Comparison of ENCODE assay signal across 1 cellular context in the genomic region with DNA sequence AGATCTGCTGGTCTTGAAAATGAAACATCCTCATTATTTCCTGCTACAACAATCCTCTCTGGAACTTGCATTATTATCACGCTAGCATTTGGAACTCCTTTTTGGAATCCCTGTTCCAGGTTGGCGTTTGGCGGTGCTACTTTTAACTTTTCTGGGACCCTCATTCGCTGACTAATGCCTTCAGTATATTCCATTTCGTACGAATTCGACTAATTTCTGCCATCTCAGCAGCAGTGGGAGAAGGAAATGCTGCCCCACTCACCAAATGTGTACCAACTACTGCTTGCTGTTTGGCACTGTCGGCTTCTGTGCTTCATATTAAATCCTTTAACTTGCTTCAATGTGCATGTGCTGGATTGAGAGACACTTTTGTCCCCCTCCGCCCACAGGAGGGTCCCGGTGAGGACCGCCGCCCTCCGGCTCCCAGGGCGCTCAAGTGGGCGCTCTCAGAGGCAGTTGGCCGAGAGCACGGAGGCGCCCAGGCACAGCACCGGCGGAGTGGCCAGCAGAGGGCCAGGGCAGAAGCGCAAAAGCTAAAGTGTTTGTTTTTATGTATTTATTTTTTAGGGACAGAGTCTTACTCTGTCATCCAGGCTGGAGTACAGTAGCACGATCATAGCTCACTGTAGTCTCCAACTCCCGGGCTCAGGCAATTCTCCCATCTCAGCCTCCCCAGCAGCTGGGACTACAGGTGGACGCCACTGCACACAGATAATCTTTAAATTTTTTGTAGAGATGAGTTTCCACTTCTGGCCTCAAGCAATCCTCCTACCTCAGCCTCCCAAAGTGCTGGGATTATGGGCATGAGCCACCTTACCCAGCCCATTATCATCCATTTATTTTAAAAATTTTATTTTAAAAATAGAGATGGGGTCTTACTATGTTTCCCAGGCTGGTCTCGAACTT.
TF ChIP-seq lines count a peak whose summit lies in the region.

No MANE protein-coding gene starts in this region.

TF ChIP-seq in HepG2, 621 proteins besides CTCF, POLR2A, EP300 and RAD21 (continues in another document):
- TF ChIP-seq ZKSCAN8 (CRISPR knock-in tag; IDR thresholded peaks at IDR 0.05; ENCODE audit: borderline replicate concordance) (no peak), TBX2 (CRISPR knock-in tag; IDR thresholded peaks at IDR 0.05; ENCODE audit: borderline replicate concordance) (0 out of 2 replicates have a peak, but pooled peaks have one; percentile 26), ZNF780A (CRISPR knock-in tag; IDR thresholded peaks at IDR 0.05) (no peak), ZNF253 (CRISPR knock-in tag; IDR thresholded peaks at IDR 0.05; ENCODE audit: borderline replicate concordance) (no peak), KDM2A (CRISPR knock-in tag; IDR thresholded peaks at IDR 0.05; ENCODE audit: borderline replicate concordance, low read depth) (peak; percentile 63; the same call in 1 of the 2 replicates), ZC3H13 (CRISPR knock-in tag; IDR thresholded peaks at IDR 0.05) (no peak), HCFC1 (IDR thresholded peaks at IDR 0.05; ENCODE audit: low read depth, low read length) (no peak), ZGPAT (CRISPR knock-in tag; IDR thresholded peaks at IDR 0.05) (peak; percentile 41; the same call in 1 of the 2 replicates), BCL6 (CRISPR knock-in tag; IDR thresholded peaks at IDR 0.05) (peak; percentile 53), NFE2L2 (IDR thresholded peaks at IDR 0.05; ENCODE audit: low read length) (no peak), ZNF703 (CRISPR knock-in tag; IDR thresholded peaks at IDR 0.05; ENCODE audit: borderline replicate concordance) (no peak), MAFK (conservative IDR thresholded peaks at IDR 0.05 in 1 of 2, IDR thresholded peaks at IDR 0.05 in 1 of 2; ENCODE audit: low read length in 2 of 2) (peak; percentile 41 to 43; a peak in 3 of 4 replicates), ZNF768 (CRISPR knock-in tag; IDR thresholded peaks at IDR 0.05) (peak; percentile 48; the same call in 1 of the 2 replicates), ZNF614 (CRISPR knock-in tag; IDR thresholded peaks at IDR 0.05; ENCODE audit: borderline replicate concordance) (0 out of 2 replicates have a peak, but pooled peaks have one; percentile 48), HDAC2 (CRISPR knock-in tag; IDR thresholded peaks at IDR 0.05) (0 out of 2 replicates have a peak, but pooled peaks have one; percentile 17), SALL1 (CRISPR knock-in tag; IDR thresholded peaks at IDR 0.05) (peak; percentile 40; the same call in 1 of the 2 replicates), GABPB1 (CRISPR knock-in tag; IDR thresholded peaks at IDR 0.05) (peak; percentile 44; the same call in 1 of the 2 replicates), ZNF724P (CRISPR knock-in tag; IDR thresholded peaks at IDR 0.05; ENCODE audit: borderline replicate concordance) (no peak), ZNF331 (CRISPR knock-in tag; IDR thresholded peaks at IDR 0.05) (peak; percentile 12; the same call in 1 of the 2 replicates), HNRNPLL (IDR thresholded peaks at IDR 0.05; ENCODE audit: low read depth, low read length, poor library complexity, severe bottlenecking) (peak; percentile 32), CENPT (CRISPR knock-in tag; IDR thresholded peaks at IDR 0.05; ENCODE audit: low read depth) (no peak), KDM3A (CRISPR knock-in tag; IDR thresholded peaks at IDR 0.05; ENCODE audit: low read depth) (peak; percentile 44; the same call in 1 of the 2 replicates), STAG1 (CRISPR knock-in tag; IDR thresholded peaks at IDR 0.05) (peak; percentile 53), KDM6A (CRISPR knock-in tag; IDR thresholded peaks at IDR 0.05; ENCODE audit: low read depth) (no peak), ZNF354B (CRISPR knock-in tag; IDR thresholded peaks at IDR 0.05) (no peak), ZNF432 (CRISPR knock-in tag; IDR thresholded peaks at IDR 0.05; ENCODE audit: borderline replicate concordance) (no peak), PAXIP1 (CRISPR knock-in tag; conservative IDR thresholded peaks at IDR 0.05) (0 out of 2 replicates have a peak, but pooled peaks have one; percentile 15), RFX3 (CRISPR knock-in tag; IDR thresholded peaks at IDR 0.05) (no peak), ZNF530 (CRISPR knock-in tag; IDR thresholded peaks at IDR 0.05; ENCODE audit: low read depth) (no peak), SAP130 (CRISPR knock-in tag; IDR thresholded peaks at IDR 0.05; ENCODE audit: low read depth) (peak; percentile 27; the same call in 1 of the 2 replicates), ZNF792 (CRISPR knock-in tag; IDR thresholded peaks at IDR 0.05) (no peak), CREB1 (IDR thresholded peaks at IDR 0.05) (no peak), CREB1 (CRISPR knock-in tag; IDR thresholded peaks at IDR 0.05) (no peak), MAFF (IDR thresholded peaks at IDR 0.05; ENCODE audit: low read depth, low read length) (0 out of 2 replicates have a peak, but pooled peaks have one; percentile 8), PHF20 (CRISPR knock-in tag; IDR thresholded peaks at IDR 0.05) (no peak), SOX6 (IDR thresholded peaks at IDR 0.05) (no peak), SOX6 (CRISPR knock-in tag; IDR thresholded peaks at IDR 0.05) (peak; percentile 13; the same call in 1 of the 2 replicates)
- TF ChIP-seq, protein P1, sequence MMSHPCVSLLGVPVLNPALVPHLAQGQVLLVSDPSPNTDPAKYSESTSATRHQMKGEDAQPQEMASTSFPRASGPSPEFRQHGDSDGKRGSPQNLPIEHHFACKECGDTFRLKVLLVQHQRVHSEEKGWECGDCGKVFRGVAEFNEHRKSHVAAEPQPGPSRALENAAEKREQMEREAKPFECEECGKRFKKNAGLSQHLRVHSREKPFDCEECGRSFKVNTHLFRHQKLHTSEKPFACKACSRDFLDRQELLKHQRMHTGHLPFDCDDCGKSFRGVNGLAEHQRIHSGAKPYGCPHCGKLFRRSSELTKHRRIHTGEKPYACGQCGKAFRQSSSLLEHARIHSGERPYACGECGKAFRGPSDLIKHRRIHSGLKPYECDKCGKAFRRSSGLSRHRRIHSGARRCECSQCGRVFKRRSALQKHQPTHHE (CRISPR knock-in tag; IDR thresholded peaks at IDR 0.05; ENCODE audit: borderline replicate concordance): no peak
- TF ChIP-seq, protein P2, sequence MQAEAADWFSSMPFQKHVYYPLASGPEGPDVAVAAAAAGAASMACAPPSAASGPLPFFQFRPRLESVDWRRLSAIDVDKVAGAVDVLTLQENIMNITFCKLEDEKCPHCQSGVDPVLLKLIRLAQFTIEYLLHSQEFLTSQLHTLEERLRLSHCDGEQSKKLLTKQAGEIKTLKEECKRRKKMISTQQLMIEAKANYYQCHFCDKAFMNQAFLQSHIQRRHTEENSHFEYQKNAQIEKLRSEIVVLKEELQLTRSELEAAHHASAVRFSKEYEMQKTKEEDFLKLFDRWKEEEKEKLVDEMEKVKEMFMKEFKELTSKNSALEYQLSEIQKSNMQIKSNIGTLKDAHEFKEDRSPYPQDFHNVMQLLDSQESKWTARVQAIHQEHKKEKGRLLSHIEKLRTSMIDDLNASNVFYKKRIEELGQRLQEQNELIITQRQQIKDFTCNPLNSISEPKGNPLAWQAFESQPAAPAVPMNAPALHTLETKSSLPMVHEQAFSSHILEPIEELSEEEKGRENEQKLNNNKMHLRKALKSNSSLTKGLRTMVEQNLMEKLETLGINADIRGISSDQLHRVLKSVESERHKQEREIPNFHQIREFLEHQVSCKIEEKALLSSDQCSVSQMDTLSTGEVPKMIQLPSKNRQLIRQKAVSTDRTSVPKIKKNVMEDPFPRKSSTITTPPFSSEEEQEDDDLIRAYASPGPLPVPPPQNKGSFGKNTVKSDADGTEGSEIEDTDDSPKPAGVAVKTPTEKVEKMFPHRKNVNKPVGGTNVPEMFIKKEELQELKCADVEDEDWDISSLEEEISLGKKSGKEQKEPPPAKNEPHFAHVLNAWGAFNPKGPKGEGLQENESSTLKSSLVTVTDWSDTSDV (CRISPR knock-in tag; IDR thresholded peaks at IDR 0.05): no peak
- TF ChIP-seq, protein P3, sequence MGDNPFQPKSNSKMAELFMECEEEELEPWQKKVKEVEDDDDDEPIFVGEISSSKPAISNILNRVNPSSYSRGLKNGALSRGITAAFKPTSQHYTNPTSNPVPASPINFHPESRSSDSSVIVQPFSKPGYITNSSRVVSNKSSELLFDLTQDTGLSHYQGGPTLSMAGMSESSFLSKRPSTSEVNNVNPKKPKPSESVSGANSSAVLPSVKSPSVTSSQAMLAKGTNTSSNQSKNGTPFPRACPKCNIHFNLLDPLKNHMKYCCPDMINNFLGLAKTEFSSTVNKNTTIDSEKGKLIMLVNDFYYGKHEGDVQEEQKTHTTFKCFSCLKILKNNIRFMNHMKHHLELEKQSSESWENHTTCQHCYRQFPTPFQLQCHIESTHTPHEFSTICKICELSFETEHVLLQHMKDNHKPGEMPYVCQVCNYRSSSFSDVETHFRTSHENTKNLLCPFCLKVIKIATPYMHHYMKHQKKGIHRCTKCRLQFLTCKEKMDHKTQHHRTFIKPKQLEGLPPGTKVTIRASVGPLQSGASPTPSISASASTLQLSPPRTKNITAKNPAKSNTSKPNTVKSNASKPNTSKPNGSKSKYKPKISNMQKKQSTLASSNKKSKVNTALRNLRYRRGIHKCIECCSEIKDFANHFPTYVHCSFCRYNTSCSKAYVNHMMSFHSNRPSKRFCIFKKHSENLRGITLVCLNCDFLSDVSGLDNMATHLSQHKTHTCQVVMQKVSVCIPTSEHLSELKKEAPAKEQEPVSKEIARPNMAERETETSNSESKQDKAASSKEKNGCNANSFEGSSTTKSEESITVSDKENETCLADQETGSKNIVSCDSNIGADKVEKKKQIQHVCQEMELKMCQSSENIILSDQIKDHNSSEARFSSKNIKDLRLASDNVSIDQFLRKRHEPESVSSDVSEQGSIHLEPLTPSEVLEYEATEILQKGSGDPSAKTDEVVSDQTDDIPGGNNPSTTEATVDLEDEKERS (CRISPR knock-in tag; IDR thresholded peaks at IDR 0.05): no peak
- TF ChIP-seq, protein P4, sequence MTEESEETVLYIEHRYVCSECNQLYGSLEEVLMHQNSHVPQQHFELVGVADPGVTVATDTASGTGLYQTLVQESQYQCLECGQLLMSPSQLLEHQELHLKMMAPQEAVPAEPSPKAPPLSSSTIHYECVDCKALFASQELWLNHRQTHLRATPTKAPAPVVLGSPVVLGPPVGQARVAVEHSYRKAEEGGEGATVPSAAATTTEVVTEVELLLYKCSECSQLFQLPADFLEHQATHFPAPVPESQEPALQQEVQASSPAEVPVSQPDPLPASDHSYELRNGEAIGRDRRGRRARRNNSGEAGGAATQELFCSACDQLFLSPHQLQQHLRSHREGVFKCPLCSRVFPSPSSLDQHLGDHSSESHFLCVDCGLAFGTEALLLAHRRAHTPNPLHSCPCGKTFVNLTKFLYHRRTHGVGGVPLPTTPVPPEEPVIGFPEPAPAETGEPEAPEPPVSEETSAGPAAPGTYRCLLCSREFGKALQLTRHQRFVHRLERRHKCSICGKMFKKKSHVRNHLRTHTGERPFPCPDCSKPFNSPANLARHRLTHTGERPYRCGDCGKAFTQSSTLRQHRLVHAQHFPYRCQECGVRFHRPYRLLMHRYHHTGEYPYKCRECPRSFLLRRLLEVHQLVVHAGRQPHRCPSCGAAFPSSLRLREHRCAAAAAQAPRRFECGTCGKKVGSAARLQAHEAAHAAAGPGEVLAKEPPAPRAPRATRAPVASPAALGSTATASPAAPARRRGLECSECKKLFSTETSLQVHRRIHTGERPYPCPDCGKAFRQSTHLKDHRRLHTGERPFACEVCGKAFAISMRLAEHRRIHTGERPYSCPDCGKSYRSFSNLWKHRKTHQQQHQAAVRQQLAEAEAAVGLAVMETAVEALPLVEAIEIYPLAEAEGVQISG (CRISPR knock-in tag; IDR thresholded peaks at IDR 0.05): 0 out of 2 replicates have a peak, but pooled peaks have one; percentile 23
- TF ChIP-seq, protein P5, sequence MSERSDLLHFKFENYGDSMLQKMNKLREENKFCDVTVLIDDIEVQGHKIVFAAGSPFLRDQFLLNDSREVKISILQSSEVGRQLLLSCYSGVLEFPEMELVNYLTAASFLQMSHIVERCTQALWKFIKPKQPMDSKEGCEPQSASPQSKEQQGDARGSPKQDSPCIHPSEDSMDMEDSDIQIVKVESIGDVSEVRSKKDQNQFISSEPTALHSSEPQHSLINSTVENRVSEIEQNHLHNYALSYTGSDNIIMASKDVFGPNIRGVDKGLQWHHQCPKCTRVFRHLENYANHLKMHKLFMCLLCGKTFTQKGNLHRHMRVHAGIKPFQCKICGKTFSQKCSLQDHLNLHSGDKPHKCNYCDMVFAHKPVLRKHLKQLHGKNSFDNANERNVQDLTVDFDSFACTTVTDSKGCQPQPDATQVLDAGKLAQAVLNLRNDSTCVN (CRISPR knock-in tag; IDR thresholded peaks at IDR 0.05; ENCODE audit: borderline replicate concordance): 0 out of 2 replicates have a peak, but pooled peaks have one; percentile 38
